1 cellular context compared by ENCODE assay signal in the genomic region with DNA sequence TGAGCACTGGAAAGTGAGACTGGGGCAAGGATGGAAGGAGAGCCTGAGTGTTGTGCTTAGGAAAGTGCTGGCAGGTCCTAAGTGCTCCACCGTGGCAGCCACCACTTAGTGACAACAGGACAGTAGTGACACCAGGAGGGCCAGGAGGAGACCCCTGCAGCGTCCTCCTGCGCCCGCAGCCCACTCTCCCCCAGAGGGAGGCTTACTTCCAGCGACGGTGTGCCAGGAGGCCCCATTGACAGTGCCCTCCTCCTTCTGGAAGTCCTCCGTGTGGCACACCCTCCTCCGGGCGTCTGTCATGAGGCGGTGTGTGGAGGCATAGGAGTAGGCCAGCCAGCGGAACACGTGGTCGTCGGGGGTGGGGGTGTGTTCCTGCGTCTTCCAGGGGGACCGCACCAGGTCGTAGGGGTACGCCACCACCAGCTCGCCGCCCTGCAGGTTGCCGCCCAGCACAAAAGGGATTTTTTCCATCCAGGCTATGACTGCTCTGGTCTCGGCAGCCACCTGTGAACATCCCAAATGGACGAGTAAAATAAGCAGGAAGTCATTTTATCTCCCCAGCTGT.
A peak's percentile ranks its signal among the peaks of the same experiment; 100 is the strongest.
TF ChIP-seq lines count a peak whose summit lies in the region.

No MANE protein-coding gene starts in this region.

TF ChIP-seq in WTC11, 78 proteins besides CTCF, POLR2A, EP300 and RAD21 (continued from another document):
- 0 out of 2 replicates have a peak, but pooled peaks have one; percentile 26 for TF ChIP-seq USF1 (CRISPR knock-in tag; IDR thresholded peaks at IDR 0.05)
- TF ChIP-seq ZNF416 (CRISPR knock-in tag; IDR thresholded peaks at IDR 0.05), result no peak
- TF ChIP-seq ZNF263 (CRISPR knock-in tag; IDR thresholded peaks at IDR 0.05; ENCODE audit: low read depth), result no peak
- TF ChIP-seq, protein P1, sequence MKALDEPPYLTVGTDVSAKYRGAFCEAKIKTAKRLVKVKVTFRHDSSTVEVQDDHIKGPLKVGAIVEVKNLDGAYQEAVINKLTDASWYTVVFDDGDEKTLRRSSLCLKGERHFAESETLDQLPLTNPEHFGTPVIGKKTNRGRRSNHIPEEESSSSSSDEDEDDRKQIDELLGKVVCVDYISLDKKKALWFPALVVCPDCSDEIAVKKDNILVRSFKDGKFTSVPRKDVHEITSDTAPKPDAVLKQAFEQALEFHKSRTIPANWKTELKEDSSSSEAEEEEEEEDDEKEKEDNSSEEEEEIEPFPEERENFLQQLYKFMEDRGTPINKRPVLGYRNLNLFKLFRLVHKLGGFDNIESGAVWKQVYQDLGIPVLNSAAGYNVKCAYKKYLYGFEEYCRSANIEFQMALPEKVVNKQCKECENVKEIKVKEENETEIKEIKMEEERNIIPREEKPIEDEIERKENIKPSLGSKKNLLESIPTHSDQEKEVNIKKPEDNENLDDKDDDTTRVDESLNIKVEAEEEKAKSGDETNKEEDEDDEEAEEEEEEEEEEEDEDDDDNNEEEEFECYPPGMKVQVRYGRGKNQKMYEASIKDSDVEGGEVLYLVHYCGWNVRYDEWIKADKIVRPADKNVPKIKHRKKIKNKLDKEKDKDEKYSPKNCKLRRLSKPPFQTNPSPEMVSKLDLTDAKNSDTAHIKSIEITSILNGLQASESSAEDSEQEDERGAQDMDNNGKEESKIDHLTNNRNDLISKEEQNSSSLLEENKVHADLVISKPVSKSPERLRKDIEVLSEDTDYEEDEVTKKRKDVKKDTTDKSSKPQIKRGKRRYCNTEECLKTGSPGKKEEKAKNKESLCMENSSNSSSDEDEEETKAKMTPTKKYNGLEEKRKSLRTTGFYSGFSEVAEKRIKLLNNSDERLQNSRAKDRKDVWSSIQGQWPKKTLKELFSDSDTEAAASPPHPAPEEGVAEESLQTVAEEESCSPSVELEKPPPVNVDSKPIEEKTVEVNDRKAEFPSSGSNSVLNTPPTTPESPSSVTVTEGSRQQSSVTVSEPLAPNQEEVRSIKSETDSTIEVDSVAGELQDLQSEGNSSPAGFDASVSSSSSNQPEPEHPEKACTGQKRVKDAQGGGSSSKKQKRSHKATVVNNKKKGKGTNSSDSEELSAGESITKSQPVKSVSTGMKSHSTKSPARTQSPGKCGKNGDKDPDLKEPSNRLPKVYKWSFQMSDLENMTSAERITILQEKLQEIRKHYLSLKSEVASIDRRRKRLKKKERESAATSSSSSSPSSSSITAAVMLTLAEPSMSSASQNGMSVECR (CRISPR knock-in tag; IDR thresholded peaks at IDR 0.05; ENCODE audit: borderline replicate concordance), result no peak
